In genomic region chr18:70058916-70059315, GRCh38 we compare ENCODE assay signal across 12 cellular contexts.
DNase-seq lines count a peak whose midpoint lies in the region; ATAC-seq and TF ChIP-seq lines count a peak whose summit lies in the region.
"Had no signal": no experiment of that assay in that cellular context is flagged by ENCODE, and none has a peak within 500 bp of the region (broad histone marks: within the 10 kb centered on the region; RNA-seq: fewer than 3 reads in every experiment).

No MANE protein-coding gene starts in this region.

- DNase-seq in GM06990 (ENCODE audit: extremely low read depth, insufficient read length) (peak; percentile 43), ascending aorta (ENCODE audit: low spot score in 2 of 2) (no peak), NOMO-1 treated with DMSO at 0.1 percent for 48 hours (lab: John Stamatoyannopoulos, UW; ENCODE audit: unreplicated experiment) (no peak), SIG-M5 treated with dmso at 0.1 percent for 504 hours (lab: John Stamatoyannopoulos, UW; ENCODE audit: unreplicated experiment) (no peak)
- no peak for DNase-seq in NK-92 treated with Interleukin-12 subunit alpha and Interleukin-12 subunit beta, amount 100 ng/mL, for 24 hours (lab: John Stamatoyannopoulos, UW)
- DNase-seq: activated CD8-positive, alpha-beta memory T cell treated with anti-CD3 and anti-CD28 coated beads, Interleukin-2, amount 50 U/mL, for 4 hours; effector CD8-positive, alpha-beta T cell; left lung; NCI-H2171 had no signal

- H3K4me3 ChIP-seq in GM06990 (replicated peaks; ENCODE audit: low read depth, low read length), result no peak overlapping the region
- H3K4me3 ChIP-seq in ascending aorta, result no peak overlapping the region
- H3K4me3 ChIP-seq: left lung had no signal

- no peak overlapping the region for H3K27ac ChIP-seq in ascending aorta
- H3K27ac ChIP-seq: left lung had no signal

- no peaks in the 10 kb centered on the region for H3K27me3 ChIP-seq in GM06990 (replicated peaks; ENCODE audit: control insufficient read depth, insufficient read depth, low read length)
- H3K27me3 ChIP-seq in ascending aorta, result no peaks in the 10 kb centered on the region
- H3K27me3 ChIP-seq: left lung had no signal

- no peaks in the 10 kb centered on the region for H3K9me3 ChIP-seq in ascending aorta
- H3K9me3 ChIP-seq: left lung had no signal

- TF ChIP-seq CTCF in GM06990 (IDR thresholded peaks at IDR 0.05; ENCODE audit: insufficient read depth, low read length, poor library complexity, severe bottlenecking) (no peak), ascending aorta (IDR thresholded peaks at IDR 0.05) (no peak)

- ATAC-seq in GM19043 (IDR thresholded peaks at IDR 0.05; ENCODE audit: low read depth, unreplicated experiment) (peak; percentile 97), GM21737 (IDR thresholded peaks at IDR 0.05; ENCODE audit: unreplicated experiment) (peak; percentile 94), HG03108 (IDR thresholded peaks at IDR 0.05; ENCODE audit: unreplicated experiment) (peak; percentile 97)
- ATAC-seq: left lung had no signal

- H3K4me1 ChIP-seq in ascending aorta, result no peaks in the 10 kb centered on the region
- H3K4me1 ChIP-seq: left lung had no signal

- intact Hi-C loops in ascending aorta (cut with DNase I), result no loop called here

- H3K36me3 ChIP-seq in GM06990 (ENCODE audit: control insufficient read depth, insufficient read depth, low read length) (no peaks in the 10 kb centered on the region; the same call in none of the 2 replicates), ascending aorta (peaks cover 6 to 30% of the 10 kb centered on the region in 2 donors)
